In genomic region chr16:84513111-84514065, GRCh38 we compare ENCODE assay signal across 12 cellular contexts. TPM values are rescaled to one million over a fixed set of nuclear protein-coding genes. Genes with fewer than 3 reads are reported as not detected.
DNase-seq lines count a peak whose midpoint lies in the region; ATAC-seq and TF ChIP-seq lines count a peak whose summit lies in the region.
"Had no signal": no experiment of that assay in that cellular context is flagged by ENCODE, and none has a peak within 500 bp of the region (broad histone marks: within the 10 kb centered on the region; RNA-seq: fewer than 3 reads in every experiment).

No MANE protein-coding gene starts in this region.

- ATAC-seq in upper lobe of right lung (no peak), GM18498 (IDR thresholded peaks at IDR 0.05; ENCODE audit: unreplicated experiment) (no peak)

- CTCF ChIA-PET in activated CD4-positive, alpha-beta memory T cell treated with anti-CD3 and anti-CD28 coated beads for 36 hours (lab: Charles Lee): interaction anchor here (0.8 to 13.0 kb wide), 14 partner anchors 7 to 225 kb away, joined by 3 to 247 read pairs (median 4); partner anchors contain the start of genes COTL1 and MEAK7

- H3K27ac ChIP-seq in upper lobe of right lung: no peak overlapping the region
- H3K27ac ChIP-seq: C4-2B had no signal

- POLR2A ChIA-PET in activated CD4-positive, alpha-beta memory T cell treated with anti-CD3 and anti-CD28 coated beads for 36 hours (lab: Charles Lee): interaction anchor here (0.7 to 3.1 kb wide), 4 partner anchors 36 to 102 kb away, joined by 4 to 15 read pairs (median 4); no protein-coding TSS in a partner anchor

- TF ChIP-seq CTCF in fibroblast of villous mesenchyme (IDR thresholded peaks at IDR 0.05; ENCODE audit: insufficient read depth, low read depth, low read length): no peak
- TF ChIP-seq CTCF in upper lobe of right lung (IDR thresholded peaks at IDR 0.05): no peak

- H3K27me3 ChIP-seq in upper lobe of right lung: no peaks in the 10 kb centered on the region

- DNase-seq in activated naive CD4-positive, alpha-beta T cell treated with Interleukin-2 at 50 U/mL for 16 hours: no peak
- no peak for DNase-seq in activated CD4-positive, alpha-beta memory T cell treated with anti-CD3 and anti-CD28 coated beads for 36 hours
- DNase-seq in fibroblast of villous mesenchyme (ENCODE audit: low read depth) (peak; percentile 83), upper lobe of right lung (peak; percentile 19), NCI-H748 treated with DMSO at 0.1 percent for 48 hours (lab: John Stamatoyannopoulos, UW) (no peak), SK-N-DZ (ENCODE audit: low spot score) (no peak)
- DNase-seq: effector CD4-positive, alpha-beta T cell; NCI-H446 treated with DMSO at 0.1 percent for 48 hours; SW 1271 had no signal

- H3K4me3 ChIP-seq in fibroblast of villous mesenchyme (ENCODE audit: low read depth, low read length) (no peak overlapping the region), upper lobe of right lung (no peak overlapping the region)

- H3K27me3 Mint-ChIP-seq in activated naive CD4-positive, alpha-beta T cell treated with anti-CD3 and anti-CD28 coated beads, Interleukin-2, amount 50 U/mL, for 24 hours: no peaks in the 10 kb centered on the region
- H3K27me3 Mint-ChIP-seq in activated CD4-positive, alpha-beta memory T cell treated with anti-CD3 and anti-CD28 coated beads for 36 hours: no peaks in the 10 kb centered on the region

- intact Hi-C loops in activated CD4-positive, alpha-beta memory T cell treated with anti-CD3 and anti-CD28 coated beads for 36 hours (cut with micrococcal nuclease): loop anchor here (2.0 to 10.0 kb wide), 3 partner anchors 103 to 511 kb away; partner anchors contain the start of gene KIAA0513
- intact Hi-C loops in upper lobe of right lung (cut with DNase I): loop anchor here (5.0 to 10.0 kb wide), 2 partner anchors 109 to 211 kb away; no protein-coding TSS in a partner anchor

- H3K9me3 ChIP-seq in upper lobe of right lung: no peaks in the 10 kb centered on the region

- H3K4me1 ChIP-seq in upper lobe of right lung: peaks cover 3% of the 10 kb centered on the region

- H3K4me3 Mint-ChIP-seq in activated naive CD4-positive, alpha-beta T cell treated with anti-CD3 and anti-CD28 coated beads, Interleukin-2, amount 50 U/mL, for 24 hours: peak overlapping the region; percentile 81
- H3K4me3 Mint-ChIP-seq in activated CD4-positive, alpha-beta memory T cell treated with anti-CD3 and anti-CD28 coated beads for 36 hours: peak overlapping the region; percentile 40

- H3K36me3 Mint-ChIP-seq in activated naive CD4-positive, alpha-beta T cell treated with anti-CD3 and anti-CD28 coated beads, Interleukin-2, amount 50 U/mL, for 24 hours: no peaks in the 10 kb centered on the region
- no peaks in the 10 kb centered on the region for H3K36me3 Mint-ChIP-seq in activated CD4-positive, alpha-beta memory T cell treated with anti-CD3 and anti-CD28 coated beads for 36 hours

- H3K36me3 ChIP-seq in upper lobe of right lung: no peaks in the 10 kb centered on the region

- H3K4me1 Mint-ChIP-seq in activated naive CD4-positive, alpha-beta T cell treated with anti-CD3 and anti-CD28 coated beads, Interleukin-2, amount 50 U/mL, for 24 hours: peaks cover 74% of the 10 kb centered on the region
- peaks cover 64% of the 10 kb centered on the region for H3K4me1 Mint-ChIP-seq in activated CD4-positive, alpha-beta memory T cell treated with anti-CD3 and anti-CD28 coated beads for 36 hours (ENCODE audit: low read depth)

- H3K9me3 Mint-ChIP-seq in activated naive CD4-positive, alpha-beta T cell treated with anti-CD3 and anti-CD28 coated beads, Interleukin-2, amount 50 U/mL, for 24 hours: no peaks in the 10 kb centered on the region
- H3K9me3 Mint-ChIP-seq in activated CD4-positive, alpha-beta memory T cell treated with anti-CD3 and anti-CD28 coated beads for 36 hours: no peaks in the 10 kb centered on the region

- H3K27ac Mint-ChIP-seq in activated naive CD4-positive, alpha-beta T cell treated with anti-CD3 and anti-CD28 coated beads, Interleukin-2, amount 50 U/mL, for 24 hours: peak overlapping the region; percentile 96
- H3K27ac Mint-ChIP-seq in activated CD4-positive, alpha-beta memory T cell treated with anti-CD3 and anti-CD28 coated beads for 36 hours: peak overlapping the region; percentile 94

RNA-seq across cellular contexts. Expression of gene MEAK7, which starts 8.9 kb away (rescaled TPM):
- 10 to 100 TPM; 12.9 to 13.6 TPM for total RNA-seq in activated CD4-positive, alpha-beta memory T cell treated with anti-CD3 and anti-CD28 coated beads for 36 hours
- total RNA-seq in fibroblast of villous mesenchyme: 23.5 and 27.2 TPM in 2 replicates
- 10.8 TPM for total RNA-seq in upper lobe of right lung
- polyA plus RNA-seq in SK-N-DZ (2014; cell fraction: cytosol; rRNA removed): 9.3 and 9.9 TPM in 2 replicates
- 6.0 and 7.8 TPM in 2 replicates for polyA plus RNA-seq in SK-N-DZ (2014; cell fraction: nucleus; rRNA removed)

Comparison
In these comparisons a context has a peak if more than half of its experiments do, and no peak if none do; other contexts are left out.
1. DNase-seq: peak in fibroblast of villous mesenchyme (single experiment) and upper lobe of right lung (single experiment); none in activated naive CD4-positive, alpha-beta T cell treated with Interleukin-2 at 50 U/mL for 16 hours (single experiment), activated CD4-positive, alpha-beta memory T cell treated with anti-CD3 and anti-CD28 coated beads for 36 hours (single experiment), NCI-H748 treated with DMSO at 0.1 percent for 48 hours (single experiment) and SK-N-DZ (single experiment).